In genomic region chr12:5745251-5745888, GRCh38 we compare ENCODE assay signal across 8 cellular contexts.
DNase-seq lines count a peak whose midpoint lies in the region; ATAC-seq, FAIRE-seq and TF ChIP-seq lines count a peak whose summit lies in the region.

No MANE protein-coding gene starts in this region.

- H3K4me1 Mint-ChIP-seq in activated CD4-positive, alpha-beta memory T cell treated with anti-CD3 and anti-CD28 coated beads for 36 hours (ENCODE audit: low read depth): peaks cover 6% of the 10 kb centered on the region
- H3K4me1 Mint-ChIP-seq in natural killer cell: no peaks in the 10 kb centered on the region

- no peaks in the 10 kb centered on the region for H3K9me3 ChIP-seq in testis

- no peak overlapping the region for H3K4me3 Mint-ChIP-seq in activated CD4-positive, alpha-beta memory T cell treated with anti-CD3 and anti-CD28 coated beads for 36 hours
- H3K4me3 Mint-ChIP-seq in natural killer cell: no peak overlapping the region

- no peaks in the 10 kb centered on the region for H3K27me3 Mint-ChIP-seq in activated CD4-positive, alpha-beta memory T cell treated with anti-CD3 and anti-CD28 coated beads for 36 hours
- H3K27me3 Mint-ChIP-seq in natural killer cell (ENCODE audit: low read depth in 2 of 2): peaks cover 3 to 13% of the 10 kb centered on the region in 2 donors

- DNase-seq in Ammon's horn (ENCODE audit: low spot score): peak; percentile 72
- peak; percentile 14 for DNase-seq in GM18507 (ENCODE audit: extremely low spot score, insufficient read length, low read depth)
- DNase-seq in NCI-H1105 (lab: John Stamatoyannopoulos, UW): peak; percentile 67
- peak; percentile 58 for DNase-seq in activated CD4-positive, alpha-beta memory T cell treated with anti-CD3 and anti-CD28 coated beads for 36 hours
- peak; percentile 7 for DNase-seq in epithelial cell of proximal tubule (ENCODE audit: low read depth)
- DNase-seq in natural killer cell: peak; percentile 22
- DNase-seq in testis: peak; percentile 84

- no peaks in the 10 kb centered on the region for H3K4me1 ChIP-seq in testis

- H3K4me3 ChIP-seq in epithelial cell of proximal tubule (ENCODE audit: low read depth, low read length) (no peak overlapping the region), testis (no peak overlapping the region)

- H3K27me3 ChIP-seq in testis: no peaks in the 10 kb centered on the region

- ATAC-seq in natural killer cell (peak in 2 of 3 donors; percentile 26 to 78), GM21576 (IDR thresholded peaks at IDR 0.05; ENCODE audit: unreplicated experiment) (no peak)

- POLR2A ChIA-PET in activated CD4-positive, alpha-beta memory T cell treated with anti-CD3 and anti-CD28 coated beads for 36 hours (lab: Charles Lee): no interaction called here

- H3K36me3 ChIP-seq in testis (ENCODE audit: low read depth, missing control alignments): no peaks in the 10 kb centered on the region

- no peaks in the 10 kb centered on the region for H3K36me3 Mint-ChIP-seq in activated CD4-positive, alpha-beta memory T cell treated with anti-CD3 and anti-CD28 coated beads for 36 hours
- H3K36me3 Mint-ChIP-seq in natural killer cell: no peaks in the 10 kb centered on the region

- TF ChIP-seq CTCF in epithelial cell of proximal tubule (conservative IDR thresholded peaks at IDR 0.05; ENCODE audit: low read depth, low read length): peak; percentile 84
- TF ChIP-seq CTCF in natural killer cell (IDR thresholded peaks at IDR 0.05): peak; percentile 63
- peak in 2 of 3 experiments; percentile 62 to 74 for TF ChIP-seq CTCF in testis (IDR thresholded peaks at IDR 0.05)

- peak; percentile 64 for FAIRE-seq in GM18507 (lab: Jason Lieb, UNC)

- TF ChIP-seq POLR2A in testis (IDR thresholded peaks at IDR 0.05): no peak

- intact Hi-C loops in activated CD4-positive, alpha-beta memory T cell treated with anti-CD3 and anti-CD28 coated beads for 36 hours (cut with micrococcal nuclease): no loop called here
- intact Hi-C loops in natural killer cell (cut with micrococcal nuclease) (no loop called here), testis (cut with DNase I; ENCODE audit: low total_unique reads) (no loop called here)

- WGBS in testis, 2 donors: 41 to 48% methylated on average over 6 of the region's 6 CpGs

- H3K27ac ChIP-seq in testis: no peak overlapping the region

- CTCF ChIA-PET in activated CD4-positive, alpha-beta memory T cell treated with anti-CD3 and anti-CD28 coated beads for 36 hours (lab: Charles Lee): interaction anchor here (0.6 to 2.5 kb wide), 10 partner anchors 10 to 294 kb away, joined by 3 to 11 read pairs (median 4); no protein-coding TSS in a partner anchor

- H3K27ac Mint-ChIP-seq in activated CD4-positive, alpha-beta memory T cell treated with anti-CD3 and anti-CD28 coated beads for 36 hours: no peak overlapping the region
- no peak overlapping the region for H3K27ac Mint-ChIP-seq in natural killer cell

- H3K9me3 Mint-ChIP-seq in activated CD4-positive, alpha-beta memory T cell treated with anti-CD3 and anti-CD28 coated beads for 36 hours: no peaks in the 10 kb centered on the region
- H3K9me3 Mint-ChIP-seq in natural killer cell: no peaks in the 10 kb centered on the region

Comparison
In these comparisons a context has a peak if more than half of its experiments do, and no peak if none do; other contexts are left out.
1. DNase-seq: peak in every context shown above with its lines; median percentile 84 in testis; 72 in Ammon's horn; 67 in NCI-H1105; 58 in activated CD4-positive, alpha-beta memory T cell treated with anti-CD3 and anti-CD28 coated beads for 36 hours; 22 in natural killer cell; 14 in GM18507; 7 in epithelial cell of proximal tubule.